ENCODE assay signal across 1 cellular context in the genomic region with DNA sequence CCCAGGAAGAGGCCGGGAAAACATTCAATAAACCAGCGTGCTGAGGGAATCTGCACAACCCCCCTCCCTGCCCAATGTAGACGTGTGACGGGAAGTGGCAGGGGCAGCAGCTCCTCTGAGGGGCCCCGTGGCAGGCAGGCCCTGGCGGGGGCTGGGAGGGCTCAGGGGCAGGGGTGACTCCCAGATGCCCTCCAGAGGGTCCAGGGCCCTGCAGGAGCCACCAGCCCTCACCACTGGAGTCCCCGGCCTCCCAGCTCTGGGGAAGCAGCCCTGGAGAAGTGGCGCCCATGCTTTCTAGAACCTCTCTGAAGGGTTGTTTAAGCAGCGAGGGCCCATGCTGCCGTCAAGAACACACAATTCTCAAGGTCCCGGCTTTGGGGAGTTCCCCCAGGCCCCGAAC.
TF ChIP-seq lines count a peak whose summit lies in the region.

No MANE protein-coding gene starts in this region.

TF ChIP-seq in HepG2, 621 proteins besides CTCF, POLR2A, EP300 and RAD21:
- TF ChIP-seq FOSL1 (CRISPR knock-in tag; IDR thresholded peaks at IDR 0.05; ENCODE audit: borderline replicate concordance) (no peak), FOXK1 (CRISPR knock-in tag; IDR thresholded peaks at IDR 0.05; ENCODE audit: borderline replicate concordance, low read depth) (no peak), NAIF1 (CRISPR knock-in tag; IDR thresholded peaks at IDR 0.05; ENCODE audit: borderline replicate concordance) (no peak), ZNF614 (CRISPR knock-in tag; IDR thresholded peaks at IDR 0.05; ENCODE audit: borderline replicate concordance) (no peak)
- TF ChIP-seq, protein P1, sequence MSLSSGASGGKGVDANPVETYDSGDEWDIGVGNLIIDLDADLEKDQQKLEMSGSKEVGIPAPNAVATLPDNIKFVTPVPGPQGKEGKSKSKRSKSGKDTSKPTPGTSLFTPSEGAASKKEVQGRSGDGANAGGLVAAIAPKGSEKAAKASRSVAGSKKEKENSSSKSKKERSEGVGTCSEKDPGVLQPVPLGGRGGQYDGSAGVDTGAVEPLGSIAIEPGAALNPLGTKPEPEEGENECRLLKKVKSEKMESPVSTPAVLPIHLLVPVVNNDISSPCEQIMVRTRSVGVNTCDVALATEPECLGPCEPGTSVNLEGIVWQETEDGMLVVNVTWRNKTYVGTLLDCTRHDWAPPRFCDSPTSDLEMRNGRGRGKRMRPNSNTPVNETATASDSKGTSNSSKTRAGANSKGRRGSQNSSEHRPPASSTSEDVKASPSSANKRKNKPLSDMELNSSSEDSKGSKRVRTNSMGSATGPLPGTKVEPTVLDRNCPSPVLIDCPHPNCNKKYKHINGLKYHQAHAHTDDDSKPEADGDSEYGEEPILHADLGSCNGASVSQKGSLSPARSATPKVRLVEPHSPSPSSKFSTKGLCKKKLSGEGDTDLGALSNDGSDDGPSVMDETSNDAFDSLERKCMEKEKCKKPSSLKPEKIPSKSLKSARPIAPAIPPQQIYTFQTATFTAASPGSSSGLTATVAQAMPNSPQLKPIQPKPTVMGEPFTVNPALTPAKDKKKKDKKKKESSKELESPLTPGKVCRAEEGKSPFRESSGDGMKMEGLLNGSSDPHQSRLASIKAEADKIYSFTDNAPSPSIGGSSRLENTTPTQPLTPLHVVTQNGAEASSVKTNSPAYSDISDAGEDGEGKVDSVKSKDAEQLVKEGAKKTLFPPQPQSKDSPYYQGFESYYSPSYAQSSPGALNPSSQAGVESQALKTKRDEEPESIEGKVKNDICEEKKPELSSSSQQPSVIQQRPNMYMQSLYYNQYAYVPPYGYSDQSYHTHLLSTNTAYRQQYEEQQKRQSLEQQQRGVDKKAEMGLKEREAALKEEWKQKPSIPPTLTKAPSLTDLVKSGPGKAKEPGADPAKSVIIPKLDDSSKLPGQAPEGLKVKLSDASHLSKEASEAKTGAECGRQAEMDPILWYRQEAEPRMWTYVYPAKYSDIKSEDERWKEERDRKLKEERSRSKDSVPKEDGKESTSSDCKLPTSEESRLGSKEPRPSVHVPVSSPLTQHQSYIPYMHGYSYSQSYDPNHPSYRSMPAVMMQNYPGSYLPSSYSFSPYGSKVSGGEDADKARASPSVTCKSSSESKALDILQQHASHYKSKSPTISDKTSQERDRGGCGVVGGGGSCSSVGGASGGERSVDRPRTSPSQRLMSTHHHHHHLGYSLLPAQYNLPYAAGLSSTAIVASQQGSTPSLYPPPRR (CRISPR knock-in tag; IDR thresholded peaks at IDR 0.05; ENCODE audit: borderline replicate concordance) = no peak
